ENCODE assay signal across 8 cellular contexts in genomic region chr3:69671082-69671952, GRCh38.
DNase-seq lines count a peak whose midpoint lies in the region; ATAC-seq, FAIRE-seq and TF ChIP-seq lines count a peak whose summit lies in the region.

No MANE protein-coding gene starts in this region.

- no peak for ATAC-seq in GM18517 (IDR thresholded peaks at IDR 0.05; ENCODE audit: unreplicated experiment)

- DNase-seq in AG08396 (ENCODE audit: low spot score) (peak; percentile 68), OCI-M1 (lab: John Stamatoyannopoulos, UW) (peak; percentile 73), mucosa of gallbladder (ENCODE audit: low spot score) (peak; percentile 53), activated T-cell treated with anti-CD3 and anti-CD28 coated beads for 4 hours (no peak)
- DNase-seq in effector CD4-positive, alpha-beta T cell = no peak

- FAIRE-seq in endometrium (lab: Jason Lieb, UNC) = peak; percentile 92

- TF ChIP-seq CTCF in GM12874 (IDR thresholded peaks at IDR 0.05; ENCODE audit: insufficient read depth, low read depth, low read length) = peak; percentile 40; the same call in 1 of the 2 replicates

Comparison
In these comparisons a context has a peak if more than half of its experiments do, and no peak if none do; other contexts are left out.
1. DNase-seq: peak in AG08396 (single experiment), OCI-M1 (single experiment) and mucosa of gallbladder (single experiment); none in effector CD4-positive, alpha-beta T cell (single experiment) and activated T-cell treated with anti-CD3 and anti-CD28 coated beads for 4 hours (single experiment).